In genomic region chr9:15724006-15724405, GRCh38 we compare ENCODE assay signal across 20 cellular contexts.
DNase-seq lines count a peak whose midpoint lies in the region; TF ChIP-seq lines count a peak whose summit lies in the region.
"Had no signal": no experiment of that assay in that cellular context is flagged by ENCODE, and none has a peak within 500 bp of the region (broad histone marks: within the 10 kb centered on the region; RNA-seq: fewer than 3 reads in every experiment).

No MANE protein-coding gene starts in this region.

- no peak overlapping the region for H3K27ac Mint-ChIP-seq in endodermal cell
- H3K27ac Mint-ChIP-seq: activated naive CD8-positive, alpha-beta T cell treated with anti-CD3 and anti-CD28 coated beads, Interleukin-2, amount 10 ng/mL, durations not matched to agents 7 days and 5 days; activated T-helper 17 cell treated with anti-CD3 and anti-CD28 coated beads, Interleukin-2, amount 50 U/mL, for 72 hours; naive B cell had no signal

- H3K4me3 ChIP-seq in skeletal muscle cell (ENCODE audit: low read depth, low read length), result no peak overlapping the region
- H3K4me3 ChIP-seq in endodermal cell (ENCODE audit: low read length), result no peak overlapping the region
- H3K4me3 ChIP-seq: PC-9, upper lobe of left lung had no signal

- no peak for TF ChIP-seq CTCF in endodermal cell (conservative IDR thresholded peaks at IDR 0.05)

- H3K4me1 Mint-ChIP-seq in endodermal cell, result peaks cover 4% of the 10 kb centered on the region
- H3K4me1 Mint-ChIP-seq: activated naive CD8-positive, alpha-beta T cell treated with anti-CD3 and anti-CD28 coated beads, Interleukin-2, amount 10 ng/mL, durations not matched to agents 7 days and 5 days; activated T-helper 17 cell treated with anti-CD3 and anti-CD28 coated beads, Interleukin-2, amount 50 U/mL, for 72 hours had no signal

- no peaks in the 10 kb centered on the region for H3K9me3 ChIP-seq in endodermal cell (ENCODE audit: control insufficient read depth, low read length)
- H3K9me3 ChIP-seq: upper lobe of left lung had no signal

- no peaks in the 10 kb centered on the region for H3K27me3 ChIP-seq in endodermal cell (ENCODE audit: control insufficient read depth, insufficient read depth, low read length, poor library complexity, severe bottlenecking)
- H3K27me3 ChIP-seq: foreskin keratinocyte, upper lobe of left lung had no signal

- DNase-seq in GM04503 (ENCODE audit: low read depth) (peak; percentile 6), RPMI8226 (peak; percentile 36), fibroblast of gingiva (ENCODE audit: low read depth) (peak; percentile 79), skeletal muscle cell (ENCODE audit: low read depth) (peak; percentile 39), mesenteric fat pad (ENCODE audit: low spot score) (no peak), activated gamma-delta T cell treated with Interleukin-2 at 50 U/mL for 16 hours (no peak), endodermal cell (no peak)
- DNase-seq: activated naive CD8-positive, alpha-beta T cell treated with anti-CD3 and anti-CD28 coated beads, Interleukin-2, amount 10 ng/mL, durations not matched to agents 7 days and 5 days; C1 segment of cervical spinal cord; caudate nucleus; effector CD8-positive, alpha-beta T cell; foreskin keratinocyte; naive B cell; NCI-H146; NCI-H82; PC-9; stimulated activated CD4-positive, alpha-beta T cell treated with anti-CD3 and anti-CD28 coated beads, Interleukin-2, amount 100 ng/mL, for 48 hours; upper lobe of left lung had no signal

- no peak overlapping the region for H3K4me3 Mint-ChIP-seq in endodermal cell
- H3K4me3 Mint-ChIP-seq: activated naive CD8-positive, alpha-beta T cell treated with anti-CD3 and anti-CD28 coated beads, Interleukin-2, amount 10 ng/mL, durations not matched to agents 7 days and 5 days; activated T-helper 17 cell treated with anti-CD3 and anti-CD28 coated beads, Interleukin-2, amount 50 U/mL, for 72 hours; naive B cell had no signal

- H3K27ac ChIP-seq in endodermal cell (ENCODE audit: low read depth, low read length), result no peak overlapping the region
- H3K27ac ChIP-seq: foreskin keratinocyte, parathyroid adenoma, PC-9, upper lobe of left lung had no signal

- H3K27me3 Mint-ChIP-seq in endodermal cell (ENCODE audit: insufficient read depth), result no peaks in the 10 kb centered on the region
- H3K27me3 Mint-ChIP-seq: activated naive CD8-positive, alpha-beta T cell treated with anti-CD3 and anti-CD28 coated beads, Interleukin-2, amount 10 ng/mL, durations not matched to agents 7 days and 5 days; activated T-helper 17 cell treated with anti-CD3 and anti-CD28 coated beads, Interleukin-2, amount 50 U/mL, for 72 hours; naive B cell had no signal

- no peaks in the 10 kb centered on the region for H3K9me3 Mint-ChIP-seq in endodermal cell
- H3K9me3 Mint-ChIP-seq: activated naive CD8-positive, alpha-beta T cell treated with anti-CD3 and anti-CD28 coated beads, Interleukin-2, amount 10 ng/mL, durations not matched to agents 7 days and 5 days; activated T-helper 17 cell treated with anti-CD3 and anti-CD28 coated beads, Interleukin-2, amount 50 U/mL, for 72 hours; naive B cell had no signal

- no peak overlapping the region for H3K9ac ChIP-seq in endodermal cell (ENCODE audit: extremely low read depth, low read length, poor library complexity, severe bottlenecking)
- H3K9ac ChIP-seq: parathyroid adenoma had no signal

- WGBS in endodermal cell (ENCODE audit: insufficient coverage in 1 of 2, insufficient read length in 1 of 2), 2 experiments, result 100% methylated on average over 1 of the region's 1 CpG; no CpG with 5 or more reads in 1 of the 2 experiments

- no peaks in the 10 kb centered on the region for H3K36me3 Mint-ChIP-seq in endodermal cell (ENCODE audit: low read depth)
- H3K36me3 Mint-ChIP-seq: activated naive CD8-positive, alpha-beta T cell treated with anti-CD3 and anti-CD28 coated beads, Interleukin-2, amount 10 ng/mL, durations not matched to agents 7 days and 5 days; naive B cell had no signal

- no peaks in the 10 kb centered on the region for H3K4me1 ChIP-seq in endodermal cell (ENCODE audit: control insufficient read depth, insufficient read depth, low read length)
- H3K4me1 ChIP-seq: foreskin keratinocyte, parathyroid adenoma, upper lobe of left lung had no signal

- no peaks in the 10 kb centered on the region for H3K36me3 ChIP-seq in endodermal cell (ENCODE audit: control insufficient read depth, insufficient read depth, low read length)
- H3K36me3 ChIP-seq: upper lobe of left lung had no signal

Comparison
In these comparisons a context has a peak if more than half of its experiments do, and no peak if none do; other contexts are left out.
1. DNase-seq: peak in GM04503 (single experiment), RPMI8226 (single experiment), fibroblast of gingiva (single experiment) and skeletal muscle cell (single experiment); none in mesenteric fat pad (single experiment), activated gamma-delta T cell treated with Interleukin-2 at 50 U/mL for 16 hours (single experiment) and endodermal cell (single experiment).